13 cellular contexts compared by ENCODE assay signal in genomic region chr13:112213467-112214245, GRCh38.
DNase-seq lines count a peak whose midpoint lies in the region; ATAC-seq and TF ChIP-seq lines count a peak whose summit lies in the region.
"Had no signal": no experiment of that assay in that cellular context is flagged by ENCODE, and none has a peak within 500 bp of the region (broad histone marks: within the 10 kb centered on the region; RNA-seq: fewer than 3 reads in every experiment).

No MANE protein-coding gene starts in this region.

- peak overlapping the region; percentile 16 for H2AK5ac ChIP-seq in neuronal stem cell (ENCODE audit: low read depth, low read length)

- H3K79me1 ChIP-seq in neuronal stem cell (ENCODE audit: low read depth, low read length), result no peaks in the 10 kb centered on the region

- H3K27ac ChIP-seq in Peyer's patch (no peak overlapping the region), neuronal stem cell (replicated peaks; ENCODE audit: low read length) (no peak overlapping the region), esophagus muscularis mucosa (replicated peaks in 1 of 4) (no peak overlapping the region)
- H3K27ac ChIP-seq: cardiac muscle cell had no signal

- no CpG with 5 or more reads among the region's 24 CpGs for WGBS in neuronal stem cell (ENCODE audit: extremely low coverage in 2 of 2, insufficient read length in 2 of 2, insufficient replicate concordance in 1 of 2), 2 donors
- WGBS in esophagus muscularis mucosa, result 82% methylated on average over 21 of the region's 24 CpGs

- TF ChIP-seq CTCF in Peyer's patch (IDR thresholded peaks at IDR 0.05), result peak in 3 of 6 experiments; percentile 39 to 51 (median 40)
- no peak for TF ChIP-seq CTCF in esophagus muscularis mucosa (IDR thresholded peaks at IDR 0.05)

- H3K9me3 Mint-ChIP-seq in stimulated activated naive B cell treated with anti-CD40 and anti-IgM and Interleukin-4, amounts not matched to agents 10 μg/mL and 1 μg/mL and 100 μg/mL, for 72 hours, result no peaks in the 10 kb centered on the region

- ATAC-seq in stimulated activated naive B cell treated with anti-CD40 and anti-IgM and Interleukin-4, amounts not matched to agents 10 μg/mL and 1 μg/mL and 100 μg/mL, for 72 hours (replicated peaks), result no peak
- ATAC-seq: SK-N-SH treated with all-trans-retinoic acid at 6 μM for 48 hours had no signal

- CTCF ChIA-PET in HEK293T (lab: Yijun Ruan, JAX), result no interaction called here

- POLR2A ChIA-PET in HEK293T (lab: Yijun Ruan, JAX), result no interaction called here

- H3K4me1 Mint-ChIP-seq in stimulated activated naive B cell treated with anti-CD40 and anti-IgM and Interleukin-4, amounts not matched to agents 10 μg/mL and 1 μg/mL and 100 μg/mL, for 72 hours, result no peaks in the 10 kb centered on the region

- H3K27me3 ChIP-seq in Peyer's patch, result no peaks in the 10 kb centered on the region
- H3K27me3 ChIP-seq in neuronal stem cell (ENCODE audit: control insufficient read depth in 3 of 3, insufficient read depth in 3 of 3, low read depth in 1 of 3, low read length in 3 of 3), result no peaks in the 10 kb centered on the region
- H3K27me3 ChIP-seq in esophagus muscularis mucosa, result peaks cover 0 to 54% (median 0%) of the 10 kb centered on the region in 4 donors

- H2BK12ac ChIP-seq in neuronal stem cell (ENCODE audit: low read length), result no peak overlapping the region

- no peaks in the 10 kb centered on the region for H3K36me3 Mint-ChIP-seq in stimulated activated naive B cell treated with anti-CD40 and anti-IgM and Interleukin-4, amounts not matched to agents 10 μg/mL and 1 μg/mL and 100 μg/mL, for 72 hours

- H3K9me3 ChIP-seq in Peyer's patch, result no peaks in the 10 kb centered on the region
- H3K9me3 ChIP-seq in neuronal stem cell (replicated peaks in 1 of 2; ENCODE audit: control insufficient read depth in 2 of 2, insufficient read depth in 1 of 2, low read depth in 1 of 2, low read length in 2 of 2), result peaks cover 0 to 3% of the 10 kb centered on the region in 2 donors
- H3K9me3 ChIP-seq in esophagus muscularis mucosa, result no peaks in the 10 kb centered on the region

- H3K4me2 ChIP-seq in neuronal stem cell (ENCODE audit: insufficient read depth, low read length, poor library complexity, severe bottlenecking), result no peak overlapping the region

- no peak overlapping the region for H4K8ac ChIP-seq in neuronal stem cell (ENCODE audit: low read depth, low read length)

- TF ChIP-seq POLR2A in Peyer's patch (IDR thresholded peaks at IDR 0.05), result no peak
- TF ChIP-seq POLR2A in esophagus muscularis mucosa (IDR thresholded peaks at IDR 0.05; ENCODE audit: low read depth), result no peak

- peak overlapping the region; percentile 92 for H3K14ac ChIP-seq in neuronal stem cell (ENCODE audit: low read length)

- H2AFZ ChIP-seq in neuronal stem cell (ENCODE audit: low read length), result no peak overlapping the region

- DNase-seq in HEK293T (ENCODE audit: extremely low spot score), result peak; percentile 7
- peak; percentile 58 to 85 for DNase-seq in NCI-H1930 (lab: John Stamatoyannopoulos, UW)
- DNase-seq in Peyer's patch, result peak in 2 of 3 donors; percentile 72 to 79
- DNase-seq in neuronal stem cell (ENCODE audit: low spot score), result no peak
- DNase-seq in superior temporal gyrus (ENCODE audit: extremely low spot score), result no peak
- no peak for DNase-seq in esophagus muscularis mucosa (ENCODE audit: extremely low spot score)
- DNase-seq in stimulated activated naive B cell treated with anti-CD40 and anti-IgM and Interleukin-4, amounts not matched to agents 10 μg/mL and 1 μg/mL and 100 μg/mL, for 72 hours, result no peak
- DNase-seq: activated CD8-positive, alpha-beta memory T cell treated with anti-CD3 and anti-CD28 coated beads, Interleukin-2, amount 50 U/mL, for 4 hours; activated naive CD4-positive, alpha-beta T cell treated with anti-CD3 and anti-CD28 coated beads, Interleukin-2, amount 50 U/mL, for 16 hours; kidney; stimulated activated CD4-positive, alpha-beta T cell treated with anti-CD3 and anti-CD28 coated beads, Interleukin-2, amount 100 ng/mL, for 48 hours had no signal

- H3K4ac ChIP-seq in neuronal stem cell (ENCODE audit: low read length), result no peak overlapping the region

- peak overlapping the region; percentile 67 for H3K23ac ChIP-seq in neuronal stem cell (ENCODE audit: low read depth, low read length, poor library complexity)

- H2BK15ac ChIP-seq in neuronal stem cell (ENCODE audit: low read length), result peak overlapping the region; percentile 5

- H3K27me3 Mint-ChIP-seq in stimulated activated naive B cell treated with anti-CD40 and anti-IgM and Interleukin-4, amounts not matched to agents 10 μg/mL and 1 μg/mL and 100 μg/mL, for 72 hours, result peaks cover under 1 to 7% of the 10 kb centered on the region in 2 donors

- no peak overlapping the region for H3K4me3 Mint-ChIP-seq in stimulated activated naive B cell treated with anti-CD40 and anti-IgM and Interleukin-4, amounts not matched to agents 10 μg/mL and 1 μg/mL and 100 μg/mL, for 72 hours

- peak overlapping the region; percentile 90 for H3K18ac ChIP-seq in neuronal stem cell (ENCODE audit: low read length)

- intact Hi-C loops in esophagus muscularis mucosa (cut with DNase I), result no loop called here

- H3K36me3 ChIP-seq in Peyer's patch (no peaks in the 10 kb centered on the region), neuronal stem cell (replicated peaks in 1 of 2; ENCODE audit: control insufficient read depth in 2 of 2, insufficient read depth in 2 of 2, low read length in 2 of 2) (peaks cover 0 to 3% of the 10 kb centered on the region in 2 donors), esophagus muscularis mucosa (no peaks in the 10 kb centered on the region)
- H3K36me3 ChIP-seq: cardiac muscle cell had no signal

- H2BK5ac ChIP-seq in neuronal stem cell (ENCODE audit: low read length), result peak overlapping the region; percentile 55

- no peak overlapping the region for H3K27ac Mint-ChIP-seq in stimulated activated naive B cell treated with anti-CD40 and anti-IgM and Interleukin-4, amounts not matched to agents 10 μg/mL and 1 μg/mL and 100 μg/mL, for 72 hours

- H3K4me3 ChIP-seq in Peyer's patch (no peak overlapping the region), neuronal stem cell (ENCODE audit: low read length in 2 of 2) (no peak overlapping the region), esophagus muscularis mucosa (no peak overlapping the region)
- H3K4me3 ChIP-seq: cardiac muscle cell had no signal

- TF ChIP-seq EP300 in esophagus muscularis mucosa (IDR thresholded peaks at IDR 0.05), result no peak

- H3K4me1 ChIP-seq in Peyer's patch (no peaks in the 10 kb centered on the region), neuronal stem cell (ENCODE audit: control insufficient read depth in 2 of 2, insufficient read depth in 1 of 2, low read depth in 1 of 2, low read length in 2 of 2) (peaks cover 13 to 28% of the 10 kb centered on the region in 2 donors), esophagus muscularis mucosa (no peaks in the 10 kb centered on the region)

- peak overlapping the region; percentile 56 for H4K91ac ChIP-seq in neuronal stem cell (ENCODE audit: low read depth, low read length, poor library complexity)

- H2BK120ac ChIP-seq in neuronal stem cell (ENCODE audit: low read depth, low read length), result no peak overlapping the region

- no peak overlapping the region for H3K9ac ChIP-seq in neuronal stem cell (ENCODE audit: low read depth, low read length, poor library complexity)

TF ChIP-seq in HEK293T, 16 proteins besides CTCF, POLR2A, EP300 and RAD21:
- TF ChIP-seq TARDBP (IDR thresholded peaks at IDR 0.05) (no peak), PKNOX1 (IDR thresholded peaks at IDR 0.05) (peak; percentile 72), L3MBTL2 (conservative IDR thresholded peaks at IDR 0.05) (peak; percentile 25; the same call in 1 of the 2 replicates), CTBP1 (IDR thresholded peaks at IDR 0.05; ENCODE audit: borderline replicate concordance) (no peak), LEF1 (IDR thresholded peaks at IDR 0.05; ENCODE audit: borderline replicate concordance) (no peak), ZNF384 (IDR thresholded peaks at IDR 0.05) (no peak), FOXM1 (IDR thresholded peaks at IDR 0.05; ENCODE audit: borderline replicate concordance) (no peak)

Comparison
In these comparisons a context has a peak if more than half of its experiments do, and no peak if none do; other contexts are left out.
1. DNase-seq: peak in HEK293T (single experiment), NCI-H1930 (2 of 2) and Peyer's patch (2 of 3); none in neuronal stem cell (single experiment), superior temporal gyrus (single experiment), esophagus muscularis mucosa (single experiment) and stimulated activated naive B cell treated with anti-CD40 and anti-IgM and Interleukin-4, amounts not matched to agents 10 μg/mL and 1 μg/mL and 100 μg/mL, for 72 hours (single experiment).